ENCODE assay signal across 27 cellular contexts in the genomic region with DNA sequence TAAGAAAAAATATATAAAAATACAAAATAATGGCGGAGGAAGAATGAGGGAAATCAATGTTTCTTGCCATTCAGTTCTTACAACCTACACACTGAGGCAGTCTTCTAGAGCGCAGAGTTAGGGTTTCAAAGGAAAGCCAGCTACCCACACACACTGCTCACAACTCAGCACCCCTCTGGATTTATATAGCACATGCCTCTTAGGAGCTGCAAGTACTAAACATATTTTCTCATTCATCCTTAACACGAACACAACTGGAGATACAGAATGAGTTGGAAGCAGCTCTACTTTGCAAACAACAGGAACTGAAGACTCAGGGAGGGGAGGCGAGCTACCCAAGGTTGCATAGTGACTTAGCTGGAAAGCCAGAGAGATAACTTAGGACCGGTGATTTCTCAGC.
"Had no signal": no experiment of that assay in that cellular context is flagged by ENCODE, and none has a peak within 500 bp of the region (broad histone marks: within the 10 kb centered on the region; RNA-seq: fewer than 3 reads in every experiment).

No MANE protein-coding gene starts in this region.

- DNase-seq: activated effector memory CD4-positive, alpha-beta T cell treated with anti-CD3 and anti-CD28 coated beads, Interleukin-2, amount 50 U/mL, for 16 hours; activated effector memory CD4-positive, alpha-beta T cell treated with Interleukin-2 at 50 U/mL for 16 hours; activated gamma-delta T cell; activated gamma-delta T cell treated with Interleukin-2 at 50 U/mL for 16 hours; activated naive CD4-positive, alpha-beta T cell; activated naive CD4-positive, alpha-beta T cell treated with anti-CD3 and anti-CD28 coated beads for 36 hours; activated naive CD4-positive, alpha-beta T cell treated with anti-CD3 and anti-CD28 coated beads, Interleukin-2, amount 10 ng/mL, durations not matched to agents 7 days and 5 days; activated naive CD4-positive, alpha-beta T cell treated with anti-CD3 and anti-CD28 coated beads, Interleukin-2, amount 50 U/mL, for 16 hours; activated naive CD4-positive, alpha-beta T cell treated with Interleukin-2 at 50 U/mL for 16 hours; activated naive CD8-positive, alpha-beta T cell treated with anti-CD3 and anti-CD28 coated beads for 36 hours; activated naive CD8-positive, alpha-beta T cell treated with anti-CD3 and anti-CD28 coated beads, Interleukin-2, amount 10 ng/mL, durations not matched to agents 7 days and 5 days; activated naive CD8-positive, alpha-beta T cell treated with anti-CD3 and anti-CD28 coated beads, Interleukin-2, amount 50 U/mL, for 24 hours; activated T-cell treated with anti-CD3 and anti-CD28 coated beads for 4 hours; activated T-cell treated with anti-CD3 and anti-CD28 coated beads, Interleukin-2, amount 50 U/mL, for 1 hour; activated T-cell treated with anti-CD3 and anti-CD28 coated beads, Interleukin-2, amount 50 U/mL, for 24 hours; activated T-cell treated with anti-CD3 and anti-CD28 coated beads, Interleukin-2, amount 50 U/mL, for 4 hours; activated T-cell treated with anti-CD3 and anti-CD28 coated beads, Interleukin-2, amount 50 U/mL, for 48 hours; activated T-cell treated with anti-CD3 and anti-CD28 coated beads, Interleukin-2, amount 50 U/mL, for 72 hours; adrenal gland; amniotic stem cell; aorta; body of pancreas; brain microvascular endothelial cell; central memory CD4-positive, alpha-beta T cell; cerebellar nuclear complex had no signal

- FAIRE-seq: astrocyte, bronchial epithelial cell had no signal
